Comparison of ENCODE assay signal across 24 cellular contexts in genomic region chr15:100735654-100736053, GRCh38.
DNase-seq lines count a peak whose midpoint lies in the region; ATAC-seq and TF ChIP-seq lines count a peak whose summit lies in the region.
"Had no signal": no experiment of that assay in that cellular context is flagged by ENCODE, and none has a peak within 500 bp of the region (broad histone marks: within the 10 kb centered on the region; RNA-seq: fewer than 3 reads in every experiment).

No MANE protein-coding gene starts in this region.

- H2AK5ac ChIP-seq in IMR-90 (ENCODE audit: low read depth, low read length), result no peak overlapping the region

- TF ChIP-seq POLR2A in IMR-90 (IDR thresholded peaks at IDR 0.05; ENCODE audit: low read depth, low read length), result no peak

- H3K4ac ChIP-seq in IMR-90 (ENCODE audit: low read depth, low read length), result no peak overlapping the region

- ATAC-seq in IMR-90 (ENCODE audit: low read depth), result no peak
- no peak for ATAC-seq in Panc1
- no peak for ATAC-seq in HG02885 (IDR thresholded peaks at IDR 0.05; ENCODE audit: poor library complexity, unreplicated experiment)
- ATAC-seq: GM12878 had no signal

- no peaks in the 10 kb centered on the region for H3K4me1 Mint-ChIP-seq in activated CD4-positive, alpha-beta T cell treated with anti-CD3 and anti-CD28 coated beads, Interleukin-2, amount 10 ng/mL, durations not matched to agents 24 days and 14 days
- H3K4me1 Mint-ChIP-seq in activated CD4-positive, alpha-beta T cell treated with anti-CD3 and anti-CD28 coated beads, Interleukin-2, amount 10 ng/mL, durations not matched to agents 7 days and 5 days, result no peaks in the 10 kb centered on the region
- no peaks in the 10 kb centered on the region for H3K4me1 Mint-ChIP-seq in glutamatergic neuron (ENCODE audit: low read depth, unreplicated experiment)
- H3K4me1 Mint-ChIP-seq: CD4-positive, alpha-beta memory T cell; CD4-positive, CD25-positive, alpha-beta regulatory T cell; CD8-positive, alpha-beta memory T cell had no signal

- no peak overlapping the region for H3K18ac ChIP-seq in IMR-90 (ENCODE audit: low read depth, low read length)

- CTCF ChIA-PET in activated CD4-positive, alpha-beta T cell treated with anti-CD3 and anti-CD28 coated beads, Interleukin-2, amount 10 ng/mL, durations not matched to agents 7 days and 5 days (lab: Charles Lee), result no interaction called here
- CTCF ChIA-PET in IMR-90 (lab: Yijun Ruan, JAX), result no interaction called here
- CTCF ChIA-PET in Panc1 (lab: Charles Lee), result interaction anchor here (0.6 kb wide), 1 partner anchor 335 kb away, joined by 3 read pairs; no protein-coding TSS in a partner anchor

- H3K4me3 ChIP-seq in IMR-90 (ENCODE audit: insufficient read depth, low read depth, low read length) (no peak overlapping the region), Panc1 (ENCODE audit: low read depth in 2 of 2, low read length in 2 of 2) (no peak overlapping the region)
- H3K4me3 ChIP-seq: BLaER1, GM12878 had no signal

- H3K36me3 ChIP-seq in IMR-90 (ENCODE audit: control insufficient read depth, insufficient read depth, low read length) (no peaks in the 10 kb centered on the region), Panc1 (ENCODE audit: control insufficient read depth, insufficient read depth, low read length) (no peaks in the 10 kb centered on the region)
- H3K36me3 ChIP-seq: BE2C, BLaER1 had no signal

- 0 out of 2 replicates have a peak overlapping the region, but pooled peaks have one; percentile 25 for H2BK120ac ChIP-seq in IMR-90 (ENCODE audit: low read depth, low read length)

- no CpG with 5 or more reads among the region's 7 CpGs for WGBS in IMR-90 (ENCODE audit: extremely low coverage in 2 of 2, insufficient read length in 1 of 2), 2 experiments

- DNase-seq in activated CD4-positive, alpha-beta T cell treated with anti-CD3 and anti-CD28 coated beads, Interleukin-2, amount 10 ng/mL, durations not matched to agents 24 days and 14 days, result peak; percentile 18
- DNase-seq in activated CD4-positive, alpha-beta T cell treated with anti-CD3 and anti-CD28 coated beads, Interleukin-2, amount 10 ng/mL, durations not matched to agents 7 days and 5 days, result no peak
- DNase-seq in IMR-90 (no peak), Panc1 (ENCODE audit: low read depth, low spot score) (no peak), glutamatergic neuron (no peak)
- DNase-seq: 8988T; ACHN; BE2C; C1 segment of cervical spinal cord; CD4-positive, alpha-beta memory T cell; CD4-positive, CD25-positive, alpha-beta regulatory T cell; CD8-positive, alpha-beta memory T cell; COR-L47; DMS 273 treated with DMSO at 0.1 percent for 48 hours; DMS153; DMS53; DMS79; DND-41; EL; GDM1 had no signal

- H4K5ac ChIP-seq in IMR-90 (ENCODE audit: low read depth, low read length), result no peak overlapping the region

- no peak overlapping the region for H3K9ac ChIP-seq in IMR-90 (ENCODE audit: low read depth, low read length)
- H3K9ac ChIP-seq: BLaER1 had no signal

- H3K36me3 Mint-ChIP-seq in activated CD4-positive, alpha-beta T cell treated with anti-CD3 and anti-CD28 coated beads, Interleukin-2, amount 10 ng/mL, durations not matched to agents 24 days and 14 days (ENCODE audit: low read depth), result no peaks in the 10 kb centered on the region
- no peaks in the 10 kb centered on the region for H3K36me3 Mint-ChIP-seq in activated CD4-positive, alpha-beta T cell treated with anti-CD3 and anti-CD28 coated beads, Interleukin-2, amount 10 ng/mL, durations not matched to agents 7 days and 5 days (ENCODE audit: low read depth)
- no peaks in the 10 kb centered on the region for H3K36me3 Mint-ChIP-seq in glutamatergic neuron (ENCODE audit: unreplicated experiment)
- H3K36me3 Mint-ChIP-seq: CD14-positive monocyte; CD4-positive, alpha-beta memory T cell; CD4-positive, CD25-positive, alpha-beta regulatory T cell; CD8-positive, alpha-beta memory T cell had no signal

- intact Hi-C loops in activated CD4-positive, alpha-beta T cell treated with anti-CD3 and anti-CD28 coated beads, Interleukin-2, amount 10 ng/mL, durations not matched to agents 24 days and 14 days (cut with micrococcal nuclease), result no loop called here
- intact Hi-C loops in IMR-90 (cut with micrococcal nuclease), result no loop called here
- intact Hi-C loops in Panc1 (cut with micrococcal nuclease; ENCODE audit: unreplicated experiment), result no loop called here

- H4K20me1 ChIP-seq in IMR-90 (ENCODE audit: insufficient read depth, low read length), result no peaks in the 10 kb centered on the region
- H4K20me1 ChIP-seq: BLaER1 had no signal

- no peak overlapping the region for H3K56ac ChIP-seq in IMR-90 (ENCODE audit: extremely low read depth, insufficient read depth, low read length)

- H2AK9ac ChIP-seq in IMR-90 (replicated peaks; ENCODE audit: low read depth, low read length, poor library complexity), result no peak overlapping the region

- no peak for TF ChIP-seq RAD21 in IMR-90 (IDR thresholded peaks at IDR 0.05; ENCODE audit: low read length)

- H3K4me3 Mint-ChIP-seq in activated CD4-positive, alpha-beta T cell treated with anti-CD3 and anti-CD28 coated beads, Interleukin-2, amount 10 ng/mL, durations not matched to agents 24 days and 14 days, result no peak overlapping the region
- H3K4me3 Mint-ChIP-seq in activated CD4-positive, alpha-beta T cell treated with anti-CD3 and anti-CD28 coated beads, Interleukin-2, amount 10 ng/mL, durations not matched to agents 7 days and 5 days, result no peak overlapping the region
- no peak overlapping the region for H3K4me3 Mint-ChIP-seq in glutamatergic neuron (ENCODE audit: unreplicated experiment)
- H3K4me3 Mint-ChIP-seq: CD14-positive monocyte; CD4-positive, alpha-beta memory T cell; CD4-positive, CD25-positive, alpha-beta regulatory T cell; CD8-positive, alpha-beta memory T cell had no signal

- H2BK20ac ChIP-seq in IMR-90 (ENCODE audit: low read depth, low read length), result no peak overlapping the region

- dilution Hi-C loops in IMR-90 (cut with HindIII; ENCODE audit: low sequenced_read_pairs, unreplicated experiment), result no loop called here

- in situ Hi-C loops in IMR-90 (cut with MboI; ENCODE audit: low sequenced_read_pairs) (no loop called here), Panc1 (cut with HindIII; ENCODE audit: low pct_unique_long_range_greater_than_20kb, low sequenced_read_pairs) (no loop called here)

- H2BK15ac ChIP-seq in IMR-90 (ENCODE audit: low read depth, low read length), result no peak overlapping the region

- peaks cover 11% of the 10 kb centered on the region for H3K9me1 ChIP-seq in IMR-90 (ENCODE audit: insufficient read depth, low read length)

- no peak for TF ChIP-seq CTCF in IMR-90 (conservative IDR thresholded peaks at IDR 0.05; ENCODE audit: low read depth, low read length)
- TF ChIP-seq CTCF in Panc1 (IDR thresholded peaks at IDR 0.05), result no peak
- TF ChIP-seq CTCF in glutamatergic neuron (IDR thresholded peaks at IDR 0.05; ENCODE audit: partially characterized antibody, unreplicated experiment), result no peak

- no peak overlapping the region for H2AFZ ChIP-seq in IMR-90 (replicated peaks; ENCODE audit: low read length, poor library complexity)

- H3K14ac ChIP-seq in IMR-90 (replicated peaks; ENCODE audit: low read depth, low read length), result no peak overlapping the region

- H3K9me3 Mint-ChIP-seq in activated CD4-positive, alpha-beta T cell treated with anti-CD3 and anti-CD28 coated beads, Interleukin-2, amount 10 ng/mL, durations not matched to agents 24 days and 14 days, result no peaks in the 10 kb centered on the region
- peaks cover 2% of the 10 kb centered on the region for H3K9me3 Mint-ChIP-seq in activated CD4-positive, alpha-beta T cell treated with anti-CD3 and anti-CD28 coated beads, Interleukin-2, amount 10 ng/mL, durations not matched to agents 7 days and 5 days
- H3K9me3 Mint-ChIP-seq in glutamatergic neuron (ENCODE audit: unreplicated experiment), result no peaks in the 10 kb centered on the region

- BruUV-seq in IMR-90 (replicated peaks; lab: Mats Ljungman, UMichigan) (no TSS peak), Panc1 (replicated peaks; lab: Mats Ljungman, UMichigan) (no TSS peak)

- no peak overlapping the region for H3K27ac ChIP-seq in IMR-90 (ENCODE audit: insufficient read depth, low read length)
- H3K27ac ChIP-seq in Panc1 (ENCODE audit: low read length), result peak overlapping the region; percentile 80
- H3K27ac ChIP-seq: BLaER1 had no signal

- H4K8ac ChIP-seq in IMR-90 (ENCODE audit: low read depth in 2 of 2, low read length in 2 of 2), result no peak overlapping the region

- no peaks in the 10 kb centered on the region for H3K79me1 ChIP-seq in IMR-90 (ENCODE audit: low read depth in 1 of 2, low read length in 2 of 2)

- H3K9me3 ChIP-seq in IMR-90 (ENCODE audit: control insufficient read depth, insufficient read depth, low read length) (peaks cover 2% of the 10 kb centered on the region; the same call in 1 of the 2 replicates), Panc1 (ENCODE audit: control insufficient read depth, insufficient read depth, low read depth, low read length) (no peaks in the 10 kb centered on the region)
- H3K9me3 ChIP-seq: BE2C had no signal

- H3K27ac Mint-ChIP-seq in activated CD4-positive, alpha-beta T cell treated with anti-CD3 and anti-CD28 coated beads, Interleukin-2, amount 10 ng/mL, durations not matched to agents 24 days and 14 days, result no peak overlapping the region
- H3K27ac Mint-ChIP-seq in activated CD4-positive, alpha-beta T cell treated with anti-CD3 and anti-CD28 coated beads, Interleukin-2, amount 10 ng/mL, durations not matched to agents 7 days and 5 days, result no peak overlapping the region
- no peak overlapping the region for H3K27ac Mint-ChIP-seq in glutamatergic neuron (ENCODE audit: unreplicated experiment)
- H3K27ac Mint-ChIP-seq: CD4-positive, CD25-positive, alpha-beta regulatory T cell; CD8-positive, alpha-beta memory T cell had no signal

- H3K4me2 ChIP-seq in IMR-90 (ENCODE audit: low read depth, low read length), result no peak overlapping the region
- H3K4me2 ChIP-seq: BLaER1 had no signal

- no peak overlapping the region for H2BK5ac ChIP-seq in IMR-90 (ENCODE audit: low read depth, low read length, poor library complexity, severe bottlenecking)

- peaks cover 2% of the 10 kb centered on the region for H3K27me3 Mint-ChIP-seq in activated CD4-positive, alpha-beta T cell treated with anti-CD3 and anti-CD28 coated beads, Interleukin-2, amount 10 ng/mL, durations not matched to agents 24 days and 14 days
- H3K27me3 Mint-ChIP-seq in activated CD4-positive, alpha-beta T cell treated with anti-CD3 and anti-CD28 coated beads, Interleukin-2, amount 10 ng/mL, durations not matched to agents 7 days and 5 days, result peaks cover 6% of the 10 kb centered on the region
- H3K27me3 Mint-ChIP-seq in glutamatergic neuron (ENCODE audit: unreplicated experiment), result peaks cover 2% of the 10 kb centered on the region

- no peak overlapping the region for H3K23ac ChIP-seq in IMR-90 (ENCODE audit: low read depth, low read length)

- POLR2A ChIA-PET in activated CD4-positive, alpha-beta T cell treated with anti-CD3 and anti-CD28 coated beads, Interleukin-2, amount 10 ng/mL, durations not matched to agents 7 days and 5 days (lab: Charles Lee), result no interaction called here
- POLR2A ChIA-PET in IMR-90 (lab: Charles Lee; ENCODE audit: unreplicated experiment), result no interaction called here
- POLR2A ChIA-PET in Panc1 (lab: Charles Lee), result no interaction called here

- no peak overlapping the region for H4K91ac ChIP-seq in IMR-90 (ENCODE audit: insufficient read depth, low read depth, low read length)

- H3K4me1 ChIP-seq in IMR-90 (ENCODE audit: control insufficient read depth, insufficient read depth, low read length), result peaks cover 18% of the 10 kb centered on the region
- H3K4me1 ChIP-seq in Panc1 (ENCODE audit: control insufficient read depth, insufficient read depth, low read length), result peaks cover 36% of the 10 kb centered on the region
- H3K4me1 ChIP-seq: BE2C had no signal

- no peaks in the 10 kb centered on the region for H3K27me3 ChIP-seq in IMR-90 (ENCODE audit: control insufficient read depth, insufficient read depth, low read length)
- no peaks in the 10 kb centered on the region for H3K27me3 ChIP-seq in Panc1 (ENCODE audit: control insufficient read depth, insufficient read depth, low read length)
- H3K27me3 ChIP-seq: BE2C, BLaER1 had no signal
